Comparison of ENCODE assay signal across 1 cellular context in genomic region chr13:113296842-113297369, GRCh38.
TF ChIP-seq lines count a peak whose summit lies in the region.

TSS of gene LAMP1 (plus strand) at chr13:113297239. CDS start at chr13:113297435, 196 bp downstream.

TF ChIP-seq in HEK293, 187 proteins besides CTCF, POLR2A, EP300 and RAD21 (continued from another document and continues in another):
- peak; percentile 86 for TF ChIP-seq ZNF488 (tag by site-specific recombination; IDR thresholded peaks at IDR 0.05)
- peak; percentile 94 for TF ChIP-seq ZNF660 (tag by site-specific recombination; IDR thresholded peaks at IDR 0.05)
- peak; percentile 72 for TF ChIP-seq ZNF366 (tag by site-specific recombination; conservative IDR thresholded peaks at IDR 0.05)
- peak; percentile 71 for TF ChIP-seq ZNF18 (tag by site-specific recombination; IDR thresholded peaks at IDR 0.05)
- TF ChIP-seq ZNF560 (tag by site-specific recombination; IDR thresholded peaks at IDR 0.05; ENCODE audit: borderline replicate concordance) = no peak
- TF ChIP-seq, protein P1, sequence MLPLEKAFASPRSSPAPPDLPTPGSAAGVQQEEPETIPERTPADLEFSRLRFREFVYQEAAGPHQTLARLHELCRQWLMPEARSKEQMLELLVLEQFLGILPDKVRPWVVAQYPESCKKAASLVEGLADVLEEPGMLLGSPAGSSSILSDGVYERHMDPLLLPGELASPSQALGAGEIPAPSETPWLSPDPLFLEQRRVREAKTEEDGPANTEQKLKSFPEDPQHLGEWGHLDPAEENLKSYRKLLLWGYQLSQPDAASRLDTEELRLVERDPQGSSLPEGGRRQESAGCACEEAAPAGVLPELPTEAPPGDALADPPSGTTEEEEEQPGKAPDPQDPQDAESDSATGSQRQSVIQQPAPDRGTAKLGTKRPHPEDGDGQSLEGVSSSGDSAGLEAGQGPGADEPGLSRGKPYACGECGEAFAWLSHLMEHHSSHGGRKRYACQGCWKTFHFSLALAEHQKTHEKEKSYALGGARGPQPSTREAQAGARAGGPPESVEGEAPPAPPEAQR (tag by site-specific recombination; IDR thresholded peaks at IDR 0.05) = no peak; the same call in none of the 2 replicates
- peak; percentile 64; the same call in 1 of the 2 replicates for TF ChIP-seq REPIN1 (tag by site-specific recombination; IDR thresholded peaks at IDR 0.05; ENCODE audit: low read depth)
- TF ChIP-seq ZNF664 (tag by site-specific recombination; IDR thresholded peaks at IDR 0.05) = peak; percentile 81; the same call in 1 of the 2 replicates
- TF ChIP-seq ZNF548 (tag by site-specific recombination; IDR thresholded peaks at IDR 0.05) = no peak
- no peak for TF ChIP-seq ATF2 (tag by site-specific recombination; IDR thresholded peaks at IDR 0.05; ENCODE audit: low read depth)
- TF ChIP-seq ZNF24 (tag by site-specific recombination; IDR thresholded peaks at IDR 0.05) = peak; percentile 100
- no peak for TF ChIP-seq HOXD13 (CRISPR knock-in tag; IDR thresholded peaks at IDR 0.05; ENCODE audit: borderline replicate concordance)
- 0 out of 2 replicates have a peak, but pooled peaks have one; percentile 44 for TF ChIP-seq ZNF792 (tag by site-specific recombination; IDR thresholded peaks at IDR 0.05)
- peak; percentile 73; the same call in 1 of the 2 replicates for TF ChIP-seq ZBTB48 (tag by site-specific recombination; IDR thresholded peaks at IDR 0.05)
- 0 out of 2 replicates have a peak, but pooled peaks have one; percentile 18 for TF ChIP-seq ZNF266 (tag by site-specific recombination; IDR thresholded peaks at IDR 0.05; ENCODE audit: low read depth)
- TF ChIP-seq IKZF3 (tag by site-specific recombination; IDR thresholded peaks at IDR 0.05) = peak; percentile 92
- peak; percentile 97 for TF ChIP-seq ZBTB26 (tag by site-specific recombination; optimal IDR thresholded peaks at IDR 0.05)
- no peak for TF ChIP-seq ZNF16 (tag by site-specific recombination; IDR thresholded peaks at IDR 0.05; ENCODE audit: low read depth)
- TF ChIP-seq ZNF169 (tag by site-specific recombination; IDR thresholded peaks at IDR 0.05) = 0 out of 2 replicates have a peak, but pooled peaks have one; percentile 39
- TF ChIP-seq ZNF404 (tag by site-specific recombination; IDR thresholded peaks at IDR 0.05) = no peak
- peak; percentile 42 for TF ChIP-seq ZNF623 (tag by site-specific recombination; IDR thresholded peaks at IDR 0.05)
- TF ChIP-seq ELK4 (IDR thresholded peaks at IDR 0.05; ENCODE audit: borderline replicate concordance, low read depth, low read length) = no peak
- no peak for TF ChIP-seq ZNF174 (tag by site-specific recombination; IDR thresholded peaks at IDR 0.05)
- TF ChIP-seq ZNF132 (tag by site-specific recombination; IDR thresholded peaks at IDR 0.05; ENCODE audit: borderline replicate concordance) = no peak
- peak; percentile 67 for TF ChIP-seq SP3 (tag by site-specific recombination; IDR thresholded peaks at IDR 0.05)
- peak; percentile 92 for TF ChIP-seq ZFP37 (tag by site-specific recombination; IDR thresholded peaks at IDR 0.05)
- TF ChIP-seq ZNF785 (tag by site-specific recombination; IDR thresholded peaks at IDR 0.05) = peak; percentile 95; the same call in 1 of the 2 replicates
- TF ChIP-seq ZNF510 (tag by site-specific recombination; IDR thresholded peaks at IDR 0.05; ENCODE audit: insufficient replicate concordance) = no peak
- no peak for TF ChIP-seq ZXDB (tag by site-specific recombination; IDR thresholded peaks at IDR 0.05)
- TF ChIP-seq ZFP41 (tag by site-specific recombination; IDR thresholded peaks at IDR 0.05; ENCODE audit: borderline replicate concordance) = no peak
- TF ChIP-seq ZNF777 (tag by site-specific recombination; IDR thresholded peaks at IDR 0.05; ENCODE audit: borderline replicate concordance) = no peak
- peak; percentile 96 for TF ChIP-seq OVOL3 (tag by site-specific recombination; IDR thresholded peaks at IDR 0.05)
- TF ChIP-seq ZNF184 (tag by site-specific recombination; IDR thresholded peaks at IDR 0.05) = peak; percentile 85; the same call in 1 of the 2 replicates
- peak; percentile 77 for TF ChIP-seq ZBTB6 (tag by site-specific recombination; IDR thresholded peaks at IDR 0.05)
- peak; percentile 92 for TF ChIP-seq ZNF610 (tag by site-specific recombination; IDR thresholded peaks at IDR 0.05; ENCODE audit: borderline replicate concordance)
- TF ChIP-seq KLF16 (tag by site-specific recombination; IDR thresholded peaks at IDR 0.05) = no peak
- TF ChIP-seq GFI1B (tag by site-specific recombination; IDR thresholded peaks at IDR 0.05) = peak; percentile 75; the same call in 1 of the 2 replicates
- TF ChIP-seq, protein P2, sequence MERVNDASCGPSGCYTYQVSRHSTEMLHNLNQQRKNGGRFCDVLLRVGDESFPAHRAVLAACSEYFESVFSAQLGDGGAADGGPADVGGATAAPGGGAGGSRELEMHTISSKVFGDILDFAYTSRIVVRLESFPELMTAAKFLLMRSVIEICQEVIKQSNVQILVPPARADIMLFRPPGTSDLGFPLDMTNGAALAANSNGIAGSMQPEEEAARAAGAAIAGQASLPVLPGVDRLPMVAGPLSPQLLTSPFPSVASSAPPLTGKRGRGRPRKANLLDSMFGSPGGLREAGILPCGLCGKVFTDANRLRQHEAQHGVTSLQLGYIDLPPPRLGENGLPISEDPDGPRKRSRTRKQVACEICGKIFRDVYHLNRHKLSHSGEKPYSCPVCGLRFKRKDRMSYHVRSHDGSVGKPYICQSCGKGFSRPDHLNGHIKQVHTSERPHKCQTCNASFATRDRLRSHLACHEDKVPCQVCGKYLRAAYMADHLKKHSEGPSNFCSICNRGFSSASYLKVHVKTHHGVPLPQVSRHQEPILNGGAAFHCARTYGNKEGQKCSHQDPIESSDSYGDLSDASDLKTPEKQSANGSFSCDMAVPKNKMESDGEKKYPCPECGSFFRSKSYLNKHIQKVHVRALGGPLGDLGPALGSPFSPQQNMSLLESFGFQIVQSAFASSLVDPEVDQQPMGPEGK (tag by site-specific recombination; IDR thresholded peaks at IDR 0.05) = peak; percentile 92
- TF ChIP-seq ZNF146 (tag by site-specific recombination; IDR thresholded peaks at IDR 0.05) = peak; percentile 99
- TF ChIP-seq SCRT1 (tag by site-specific recombination; IDR thresholded peaks at IDR 0.05; ENCODE audit: borderline replicate concordance) = no peak
- peak; percentile 100 for TF ChIP-seq KLF17 (tag by site-specific recombination; IDR thresholded peaks at IDR 0.05)
- TF ChIP-seq ZBTB17 (tag by site-specific recombination; IDR thresholded peaks at IDR 0.05) = peak; percentile 91
- TF ChIP-seq ZNF311 (tag by site-specific recombination; IDR thresholded peaks at IDR 0.05; ENCODE audit: borderline replicate concordance) = no peak
- TF ChIP-seq ZNF19 (tag by site-specific recombination; IDR thresholded peaks at IDR 0.05; ENCODE audit: low read depth) = no peak
- TF ChIP-seq ZNF549 (tag by site-specific recombination; IDR thresholded peaks at IDR 0.05) = no peak
- TF ChIP-seq, protein P3, sequence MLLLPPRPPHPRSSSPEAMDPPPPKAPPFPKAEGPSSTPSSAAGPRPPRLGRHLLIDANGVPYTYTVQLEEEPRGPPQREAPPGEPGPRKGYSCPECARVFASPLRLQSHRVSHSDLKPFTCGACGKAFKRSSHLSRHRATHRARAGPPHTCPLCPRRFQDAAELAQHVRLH (tag by site-specific recombination; IDR thresholded peaks at IDR 0.05) = peak; percentile 92
- TF ChIP-seq, protein P4, sequence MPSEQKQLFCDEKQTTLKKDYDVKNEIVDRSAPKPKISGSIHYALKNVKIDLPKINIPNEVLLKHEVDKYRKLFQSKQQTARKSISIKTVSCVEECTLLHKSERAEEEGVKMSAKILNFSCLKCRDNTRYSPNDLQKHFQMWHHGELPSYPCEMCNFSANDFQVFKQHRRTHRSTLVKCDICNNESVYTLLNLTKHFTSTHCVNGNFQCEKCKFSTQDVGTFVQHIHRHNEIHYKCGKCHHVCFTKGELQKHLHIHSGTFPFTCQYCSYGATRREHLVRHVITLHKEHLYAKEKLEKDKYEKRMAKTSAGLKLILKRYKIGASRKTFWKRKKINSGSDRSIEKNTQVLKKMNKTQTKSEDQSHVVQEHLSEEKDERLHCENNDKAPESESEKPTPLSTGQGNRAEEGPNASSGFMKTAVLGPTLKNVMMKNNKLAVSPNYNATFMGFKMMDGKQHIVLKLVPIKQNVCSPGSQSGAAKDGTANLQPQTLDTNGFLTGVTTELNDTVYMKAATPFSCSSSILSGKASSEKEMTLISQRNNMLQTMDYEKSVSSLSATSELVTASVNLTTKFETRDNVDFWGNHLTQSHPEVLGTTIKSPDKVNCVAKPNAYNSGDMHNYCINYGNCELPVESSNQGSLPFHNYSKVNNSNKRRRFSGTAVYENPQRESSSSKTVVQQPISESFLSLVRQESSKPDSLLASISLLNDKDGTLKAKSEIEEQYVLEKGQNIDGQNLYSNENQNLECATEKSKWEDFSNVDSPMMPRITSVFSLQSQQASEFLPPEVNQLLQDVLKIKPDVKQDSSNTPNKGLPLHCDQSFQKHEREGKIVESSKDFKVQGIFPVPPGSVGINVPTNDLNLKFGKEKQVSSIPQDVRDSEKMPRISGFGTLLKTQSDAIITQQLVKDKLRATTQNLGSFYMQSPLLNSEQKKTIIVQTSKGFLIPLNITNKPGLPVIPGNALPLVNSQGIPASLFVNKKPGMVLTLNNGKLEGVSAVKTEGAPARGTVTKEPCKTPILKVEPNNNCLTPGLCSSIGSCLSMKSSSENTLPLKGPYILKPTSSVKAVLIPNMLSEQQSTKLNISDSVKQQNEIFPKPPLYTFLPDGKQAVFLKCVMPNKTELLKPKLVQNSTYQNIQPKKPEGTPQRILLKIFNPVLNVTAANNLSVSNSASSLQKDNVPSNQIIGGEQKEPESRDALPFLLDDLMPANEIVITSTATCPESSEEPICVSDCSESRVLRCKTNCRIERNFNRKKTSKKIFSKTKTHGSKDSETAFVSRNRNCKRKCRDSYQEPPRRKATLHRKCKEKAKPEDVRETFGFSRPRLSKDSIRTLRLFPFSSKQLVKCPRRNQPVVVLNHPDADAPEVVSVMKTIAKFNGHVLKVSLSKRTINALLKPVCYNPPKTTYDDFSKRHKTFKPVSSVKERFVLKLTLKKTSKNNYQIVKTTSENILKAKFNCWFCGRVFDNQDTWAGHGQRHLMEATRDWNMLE (tag by site-specific recombination; conservative IDR thresholded peaks at IDR 0.05; ENCODE audit: low read depth) = peak; percentile 75
